In the genomic region with DNA sequence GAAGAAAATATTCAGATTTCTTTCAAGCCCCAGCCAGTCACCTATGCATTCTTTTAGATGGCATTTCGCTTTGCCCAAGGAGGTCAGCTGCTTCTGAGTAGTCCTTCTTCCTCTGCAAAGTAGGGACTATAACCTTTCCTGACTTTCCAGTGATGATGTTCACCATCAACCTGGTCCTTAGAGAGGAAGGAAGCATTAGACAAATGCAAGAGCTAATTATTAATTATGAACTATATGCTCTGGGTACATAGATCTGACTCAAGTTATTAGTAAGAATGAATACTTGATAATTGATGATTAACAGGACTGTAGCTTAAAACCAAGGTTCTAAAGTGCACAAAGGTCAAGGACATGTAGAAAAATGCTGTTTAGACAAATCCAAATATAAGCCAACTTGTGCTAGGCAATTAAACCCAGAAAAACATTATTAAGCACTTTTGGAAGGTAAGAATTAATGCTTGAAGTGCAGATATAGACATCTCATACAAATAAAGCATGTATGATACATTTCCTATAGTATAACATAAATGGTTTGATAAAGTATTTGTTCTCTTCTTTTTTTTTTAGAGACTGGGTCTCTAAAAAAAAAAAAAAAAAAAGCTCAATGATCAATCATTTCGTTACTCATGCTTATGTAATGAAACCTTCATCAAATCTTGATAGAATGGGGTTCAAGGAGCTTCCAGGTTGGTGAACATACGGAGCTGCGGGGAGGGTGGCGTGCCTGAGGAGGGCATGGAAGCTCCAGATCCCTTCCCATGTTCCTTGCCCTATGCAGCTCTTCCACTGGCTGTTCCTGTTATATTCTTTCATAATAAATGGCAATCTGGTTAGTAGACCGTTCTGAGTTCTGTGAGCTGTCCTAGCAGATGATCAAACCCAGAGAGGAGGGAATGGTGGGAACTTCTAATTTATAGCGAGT, we compare ENCODE assay signal across 19 cellular contexts. TPM values are rescaled to one million over a fixed set of nuclear protein-coding genes. Genes with fewer than 3 reads are reported as not detected.
"Had no signal": no experiment of that assay in that cellular context is flagged by ENCODE, and none has a peak within 500 bp of the region (broad histone marks: within the 10 kb centered on the region; RNA-seq: fewer than 3 reads in every experiment).

No MANE protein-coding gene starts in this region.

- H3K36me3 Mint-ChIP-seq: immature natural killer cell; memory B cell; naive B cell; stimulated activated naive B cell treated with anti-CD40 and anti-IgM and Interleukin-4, amounts not matched to agents 10 μg/mL and 1 μg/mL and 100 μg/mL, for 72 hours had no signal

- H3K4me1 Mint-ChIP-seq: activated CD4-positive, alpha-beta T cell treated with anti-CD3 and anti-CD28 coated beads for 36 hours; activated T-helper 17 cell treated with anti-CD3 and anti-CD28 coated beads, Interleukin-2, amount 50 U/mL, for 72 hours; immature natural killer cell; memory B cell; naive B cell; stimulated activated naive B cell treated with anti-CD40 and anti-IgM and Interleukin-4, amounts not matched to agents 10 μg/mL and 1 μg/mL and 100 μg/mL, for 72 hours had no signal

- H3K27me3 Mint-ChIP-seq: activated CD4-positive, alpha-beta T cell treated with anti-CD3 and anti-CD28 coated beads for 36 hours; activated CD8-positive, alpha-beta T cell treated with anti-CD3 and anti-CD28 coated beads for 36 hours; activated T-helper 17 cell treated with anti-CD3 and anti-CD28 coated beads, Interleukin-2, amount 50 U/mL, for 72 hours; memory B cell; stimulated activated naive B cell treated with anti-CD40 and anti-IgM and Interleukin-4, amounts not matched to agents 10 μg/mL and 1 μg/mL and 100 μg/mL, for 72 hours had no signal

- ATAC-seq: activated T-helper 17 cell treated with anti-CD3 and anti-CD28 coated beads, Interleukin-2, amount 50 U/mL, for 72 hours had no signal

- H3K4me1 ChIP-seq: ascending aorta, breast epithelium, upper lobe of left lung had no signal

- H3K9me3 Mint-ChIP-seq: activated CD8-positive, alpha-beta T cell treated with anti-CD3 and anti-CD28 coated beads for 36 hours; activated T-helper 17 cell treated with anti-CD3 and anti-CD28 coated beads, Interleukin-2, amount 50 U/mL, for 72 hours; memory B cell; naive B cell; neural crest cell; stimulated activated naive B cell treated with anti-CD40 and anti-IgM and Interleukin-4, amounts not matched to agents 10 μg/mL and 1 μg/mL and 100 μg/mL, for 72 hours had no signal

- H3K4me3 ChIP-seq: ascending aorta, breast epithelium, heart right ventricle, mucosa of descending colon, right lobe of liver, thoracic aorta, upper lobe of left lung had no signal

- H3K27ac ChIP-seq: ascending aorta, breast epithelium, right lobe of liver, thoracic aorta, upper lobe of left lung had no signal

- DNase-seq: activated CD4-positive, alpha-beta T cell treated with anti-CD3 and anti-CD28 coated beads for 36 hours; activated naive CD4-positive, alpha-beta T cell; activated T-cell treated with anti-CD3 and anti-CD28 coated beads, Interleukin-2, amount 50 U/mL, for 1 hour; immature natural killer cell; left ventricle myocardium superior; naive B cell; right lobe of liver; stimulated activated CD4-positive, alpha-beta T cell treated with anti-CD3 and anti-CD28 coated beads, Interleukin-4, amount 100 ng/mL, for 4 hours; stimulated activated naive B cell treated with anti-CD40 and anti-IgM and Interleukin-4, amounts not matched to agents 10 μg/mL and 1 μg/mL and 100 μg/mL, for 72 hours; upper lobe of left lung had no signal

- H3K4me3 Mint-ChIP-seq: activated CD4-positive, alpha-beta T cell treated with anti-CD3 and anti-CD28 coated beads for 36 hours; activated CD8-positive, alpha-beta T cell treated with anti-CD3 and anti-CD28 coated beads for 36 hours; activated T-helper 17 cell treated with anti-CD3 and anti-CD28 coated beads, Interleukin-2, amount 50 U/mL, for 72 hours; immature natural killer cell; memory B cell; naive B cell; neural crest cell; stimulated activated naive B cell treated with anti-CD40 and anti-IgM and Interleukin-4, amounts not matched to agents 10 μg/mL and 1 μg/mL and 100 μg/mL, for 72 hours had no signal

- H3K36me3 ChIP-seq: ascending aorta, breast epithelium, heart right ventricle, right lobe of liver, thoracic aorta, upper lobe of left lung had no signal

- H3K27ac Mint-ChIP-seq: activated CD4-positive, alpha-beta T cell treated with anti-CD3 and anti-CD28 coated beads for 36 hours; activated CD8-positive, alpha-beta T cell treated with anti-CD3 and anti-CD28 coated beads for 36 hours; activated T-helper 17 cell treated with anti-CD3 and anti-CD28 coated beads, Interleukin-2, amount 50 U/mL, for 72 hours; immature natural killer cell; memory B cell had no signal

- H3K27me3 ChIP-seq: ascending aorta, breast epithelium, heart right ventricle, right lobe of liver, upper lobe of left lung had no signal

- H3K9me3 ChIP-seq: ascending aorta, breast epithelium, heart right ventricle, mucosa of descending colon, right lobe of liver, thoracic aorta, upper lobe of left lung had no signal

RNA-seq across cellular contexts. Expression of a gene that starts 11.2 kb away (rescaled TPM):
- total RNA-seq: left ventricle myocardium superior had no signal
